ENCODE assay signal across 19 cellular contexts in the genomic region with DNA sequence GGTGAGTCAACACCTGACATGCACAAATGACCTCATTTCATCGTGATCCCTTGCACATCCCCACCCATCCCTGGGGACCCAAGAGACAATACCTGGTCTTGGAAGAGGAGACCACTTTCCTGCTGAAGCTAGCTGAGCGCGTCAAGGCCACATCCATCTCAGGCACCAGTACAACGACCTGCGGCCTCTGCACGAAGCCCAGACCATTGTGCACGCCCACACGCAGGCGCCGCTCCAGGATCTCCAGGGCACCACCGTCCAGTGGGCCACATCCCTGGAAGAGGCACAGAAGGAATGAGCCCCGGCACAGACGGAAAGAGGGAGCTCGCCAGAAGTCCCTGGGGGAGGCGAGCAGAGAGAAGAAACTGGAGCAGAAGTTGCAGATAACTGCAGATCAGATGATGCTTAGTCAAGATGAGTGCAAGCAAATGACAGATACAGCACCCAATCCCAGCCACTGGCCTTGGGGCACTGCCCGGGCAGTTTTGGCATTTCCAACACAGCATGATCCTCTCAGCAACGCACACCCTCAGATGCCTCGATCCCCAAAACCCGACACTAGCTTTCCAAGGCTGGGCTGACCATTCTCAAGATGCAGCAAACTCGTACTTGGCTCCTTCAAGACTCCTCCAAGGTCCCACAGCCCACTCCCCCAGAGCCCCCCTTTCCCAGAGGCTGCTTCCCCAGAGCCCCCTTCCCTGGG.
"Had no signal": no experiment of that assay in that cellular context is flagged by ENCODE, and none has a peak within 500 bp of the region (broad histone marks: within the 10 kb centered on the region; RNA-seq: fewer than 3 reads in every experiment).

No MANE protein-coding gene starts in this region.

- DNase-seq: activated CD4-positive, alpha-beta T cell treated with anti-CD3 and anti-CD28 coated beads, Interleukin-2, amount 50 U/mL, for 48 hours; activated CD4-positive, CD25-positive, alpha-beta regulatory T cell treated with anti-CD3 and anti-CD28 coated beads, Interleukin-2, amount 50 U/mL, for 72 hours; activated naive CD4-positive, alpha-beta T cell treated with anti-CD3 and anti-CD28 coated beads, Interleukin-2, amount 50 U/mL, for 16 hours; erythroblast; immature natural killer cell; left colon; mammary epithelial cell; mucosa of descending colon; naive thymus-derived CD8-positive, alpha-beta T cell; nucleus accumbens; psoas muscle; spleen; stimulated activated CD4-positive, alpha-beta T cell treated with anti-CD3 and anti-CD28 coated beads, Interleukin-1b, Interleukin-23, amount 100 ng/mL, for 48 hours; substantia nigra; SW 1271; trophoblast cell had no signal

- H3K36me3 ChIP-seq: right lobe of liver had no signal

- ATAC-seq: naive thymus-derived CD8-positive, alpha-beta T cell; psoas muscle; stimulated activated memory B cell treated with anti-CD40 and anti-IgM and Interleukin-4, amounts not matched to agents 10 μg/mL and 1 μg/mL and 100 μg/mL, for 72 hours had no signal

- H3K27ac ChIP-seq: adrenal gland, psoas muscle, right lobe of liver, spleen had no signal

- H3K4me1 ChIP-seq: adrenal gland, psoas muscle, spleen had no signal

- H3K27me3 ChIP-seq: adrenal gland, right lobe of liver, spleen had no signal

- H3K9me3 ChIP-seq: adrenal gland, mucosa of descending colon, psoas muscle, right lobe of liver, spleen had no signal

- H3K4me3 ChIP-seq: adrenal gland, mucosa of descending colon, psoas muscle, right lobe of liver, spleen had no signal
